20 cellular contexts compared by ENCODE assay signal in the genomic region with DNA sequence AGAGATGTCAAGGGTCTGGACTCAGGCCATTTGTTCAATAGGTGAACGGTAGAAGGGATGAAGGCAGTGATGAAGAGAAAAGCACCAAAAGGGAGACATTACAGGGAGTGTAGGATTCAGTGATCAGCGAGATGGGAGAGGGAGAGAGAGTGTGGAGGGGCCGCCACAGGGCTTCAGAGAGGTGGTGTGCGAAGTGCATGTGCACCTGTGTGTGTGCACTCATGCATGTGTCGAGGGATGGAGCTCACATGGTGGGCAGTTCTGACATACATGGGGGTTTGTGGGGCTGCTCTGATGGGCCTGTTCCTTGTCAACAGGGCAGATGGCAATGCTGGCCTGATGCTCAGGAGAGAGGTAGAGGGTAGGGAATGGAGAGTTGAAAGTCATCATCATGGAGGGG. TPM values are rescaled to one million over a fixed set of nuclear protein-coding genes. Genes with fewer than 3 reads are reported as not detected.
"Had no signal": no experiment of that assay in that cellular context is flagged by ENCODE, and none has a peak within 500 bp of the region (broad histone marks: within the 10 kb centered on the region; RNA-seq: fewer than 3 reads in every experiment).

No MANE protein-coding gene starts in this region.

- DNase-seq: activated CD4-positive, alpha-beta T cell treated with anti-CD3 and anti-CD28 coated beads for 4 hours; activated naive CD4-positive, alpha-beta T cell treated with anti-CD3 and anti-CD28 coated beads for 36 hours; activated T-cell treated with anti-CD3 and anti-CD28 coated beads for 4 hours; cerebellar nuclear complex; cortex of kidney; gastrocnemius medialis; heart left ventricle; kidney glomerular epithelial cell; left ventricle myocardium inferior; mammary epithelial cell; ovary; spleen; stimulated activated CD4-positive, alpha-beta T cell treated with anti-CD3 and anti-CD28 coated beads, Interleukin-4, amount 100 ng/mL, for 4 hours; stimulated activated naive B cell treated with anti-CD40 and anti-IgM and Interleukin-4, amounts not matched to agents 10 μg/mL and 1 μg/mL and 100 μg/mL, for 72 hours; upper lobe of right lung had no signal

- H3K9me3 Mint-ChIP-seq: activated naive CD4-positive, alpha-beta T cell treated with anti-CD3 and anti-CD28 coated beads for 36 hours; activated T-helper 17 cell treated with anti-CD3 and anti-CD28 coated beads, Interleukin-2, amount 50 U/mL, for 72 hours; stimulated activated naive B cell treated with anti-CD40 and anti-IgM and Interleukin-4, amounts not matched to agents 10 μg/mL and 1 μg/mL and 100 μg/mL, for 72 hours; WTC11 had no signal

- H3K4me3 Mint-ChIP-seq: activated naive CD4-positive, alpha-beta T cell treated with anti-CD3 and anti-CD28 coated beads for 36 hours; activated T-helper 17 cell treated with anti-CD3 and anti-CD28 coated beads, Interleukin-2, amount 50 U/mL, for 72 hours; stimulated activated naive B cell treated with anti-CD40 and anti-IgM and Interleukin-4, amounts not matched to agents 10 μg/mL and 1 μg/mL and 100 μg/mL, for 72 hours; WTC11 had no signal

- H3K27me3 Mint-ChIP-seq: activated T-helper 17 cell treated with anti-CD3 and anti-CD28 coated beads, Interleukin-2, amount 50 U/mL, for 72 hours had no signal

- H3K27ac Mint-ChIP-seq: activated naive CD4-positive, alpha-beta T cell treated with anti-CD3 and anti-CD28 coated beads for 36 hours; activated T-helper 17 cell treated with anti-CD3 and anti-CD28 coated beads, Interleukin-2, amount 50 U/mL, for 72 hours; stimulated activated naive B cell treated with anti-CD40 and anti-IgM and Interleukin-4, amounts not matched to agents 10 μg/mL and 1 μg/mL and 100 μg/mL, for 72 hours; WTC11 had no signal

- ATAC-seq: activated T-helper 17 cell treated with anti-CD3 and anti-CD28 coated beads, Interleukin-2, amount 50 U/mL, for 72 hours; gastrocnemius medialis; heart left ventricle; stimulated activated naive B cell treated with anti-CD40 and anti-IgM and Interleukin-4, amounts not matched to agents 10 μg/mL and 1 μg/mL and 100 μg/mL, for 72 hours; upper lobe of right lung; WTC11 had no signal

- H3K36me3 Mint-ChIP-seq: stimulated activated naive B cell treated with anti-CD40 and anti-IgM and Interleukin-4, amounts not matched to agents 10 μg/mL and 1 μg/mL and 100 μg/mL, for 72 hours; WTC11 had no signal

RNA-seq across cellular contexts. Expression of gene KCNA2, which starts 11.4 kb away (rescaled TPM):
- total RNA-seq: bronchial epithelial cell, pulmonary artery endothelial cell, SJSA1 had no signal

RNA-seq across cellular contexts. Expression of gene KCNA3, which starts 57.2 kb away (rescaled TPM):
- total RNA-seq: bronchial epithelial cell, mammary epithelial cell, pulmonary artery endothelial cell, SJSA1 had no signal
